Comparison of ENCODE assay signal across 36 cellular contexts in genomic region chr11:65945430-65945911, GRCh38. TPM values are rescaled to one million over a fixed set of nuclear protein-coding genes. Genes with fewer than 3 reads are reported as not detected.
A peak's percentile ranks its signal among the peaks of the same experiment; 100 is the strongest.
DNase-seq lines count a peak whose midpoint lies in the region; ATAC-seq and TF ChIP-seq lines count a peak whose summit lies in the region.
"Had no signal": no experiment of that assay in that cellular context is flagged by ENCODE, and none has a peak within 500 bp of the region (broad histone marks: within the 10 kb centered on the region; RNA-seq: fewer than 3 reads in every experiment).

Gene TSGA10IP (plus strand): TSS chr11:65945480. CDS start chr11:65945676, 196 bp downstream.

- peaks cover 6% of the 10 kb centered on the region; the same call in 1 of the 2 replicates for H3F3A ChIP-seq in GM23338 (replicated peaks; ENCODE audit: low read depth)

- ATAC-seq in GM23338 (peak; percentile 91), IMR-90 (ENCODE audit: low read depth) (no peak)
- ATAC-seq: activated T-cell treated with anti-CD3 and anti-CD28 coated beads, Interleukin-2, amount 50 U/mL, for 72 hours; heart left ventricle; left ventricle myocardium superior; stimulated activated memory B cell treated with anti-CD40 and anti-IgM and Interleukin-4, amounts not matched to agents 10 μg/mL and 1 μg/mL and 100 μg/mL, for 72 hours had no signal

- no peak within 1 kb of the TSS for H3K14ac ChIP-seq in IMR-90 (replicated peaks; ENCODE audit: low read depth, low read length)

- H4K91ac ChIP-seq in IMR-90 (ENCODE audit: insufficient read depth, low read depth, low read length): no peak within 1 kb of the TSS

- H3K18ac ChIP-seq in IMR-90 (ENCODE audit: low read depth, low read length): no peak within 1 kb of the TSS

- DNase-seq in GM23338 (ENCODE audit: low spot score) (peak; percentile 92), IMR-90 (no peak), endothelial cell (ENCODE audit: low spot score) (no peak), nephron progenitor cell (peak; percentile 38), posterior vena cava (ENCODE audit: low spot score) (no peak), NCI-H774 (lab: John Stamatoyannopoulos, UW) (no peak), T-helper 9 cell (no peak)
- no peak for DNase-seq in stimulated activated CD4-positive, alpha-beta T cell treated with anti-CD3 and anti-CD28 coated beads, Interleukin-4, amount 100 ng/mL, for 24 hours
- DNase-seq: activated CD4-positive, alpha-beta T cell treated with anti-CD3 and anti-CD28 coated beads, Interleukin-2, amount 10 ng/mL, durations not matched to agents 7 days and 5 days; activated naive CD4-positive, alpha-beta T cell; activated T-cell treated with anti-CD3 and anti-CD28 coated beads, Interleukin-2, amount 50 U/mL, for 72 hours; Caco-2; DND-41; effector CD8-positive, alpha-beta T cell; erythroblast; heart left ventricle; left ventricle myocardium superior; naive B cell; NCI-H1105; NCI-H187 treated with DMSO at 0.1 percent for 48 hours; NCI-H526; Peyer's patch; SHP77 treated with DMSO at 0.1 percent for 48 hours; stimulated activated CD4-positive, alpha-beta T cell treated with anti-CD3 and anti-CD28 coated beads, Interleukin-12 subunit alpha, Interleukin-12 subunit beta, amount 100 ng/mL, for 4 hours; stimulated activated CD4-positive, alpha-beta T cell treated with anti-CD3 and anti-CD28 coated beads, Interleukin-4, amount 100 ng/mL, for 1 hour; SW 1271; T1000; WERI-Rb-1 had no signal

- no peak within 1 kb of the TSS for H2AK5ac ChIP-seq in IMR-90 (ENCODE audit: low read depth, low read length)

- H3K9ac ChIP-seq in IMR-90 (ENCODE audit: low read depth, low read length): no peak within 1 kb of the TSS
- H3K9ac ChIP-seq: parathyroid adenoma had no signal

- H3K9me3 ChIP-seq in IMR-90 (ENCODE audit: control insufficient read depth, insufficient read depth, low read length): no peaks in the 10 kb centered on the region
- H3K9me3 ChIP-seq: BLaER1 treated with 17β-estradiol and CSF1 and Interleukin-3, amounts not matched to agents 10 nM and 100 nM; Caco-2; heart left ventricle; Peyer's patch; suprapubic skin had no signal

- peaks cover 11% of the 10 kb centered on the region for H3K27me3 Mint-ChIP-seq in GM23338 (ENCODE audit: insufficient read depth, low read depth, poor library complexity)
- H3K27me3 Mint-ChIP-seq in endothelial cell (ENCODE audit: unreplicated experiment): peaks cover 5% of the 10 kb centered on the region
- H3K27me3 Mint-ChIP-seq in nephron progenitor cell (ENCODE audit: low read depth, poor library complexity): peaks cover 13% of the 10 kb centered on the region
- H3K27me3 Mint-ChIP-seq: stimulated activated memory B cell treated with anti-CD40 and anti-IgM and Interleukin-4, amounts not matched to agents 10 μg/mL and 1 μg/mL and 100 μg/mL, for 72 hours had no signal

- no peak within 1 kb of the TSS for H4K8ac ChIP-seq in IMR-90 (ENCODE audit: low read depth in 2 of 2, low read length in 2 of 2)

- H3K27ac Mint-ChIP-seq in GM23338: peak within 1 kb of the TSS; percentile 89
- peak within 1 kb of the TSS; percentile 54 for H3K27ac Mint-ChIP-seq in endothelial cell (ENCODE audit: unreplicated experiment)
- peak within 1 kb of the TSS; percentile 79 for H3K27ac Mint-ChIP-seq in nephron progenitor cell
- H3K27ac Mint-ChIP-seq: activated CD4-positive, alpha-beta T cell treated with anti-CD3 and anti-CD28 coated beads, Interleukin-2, amount 10 ng/mL, durations not matched to agents 7 days and 5 days; activated T-cell treated with anti-CD3 and anti-CD28 coated beads, Interleukin-2, amount 50 U/mL, for 72 hours; stimulated activated memory B cell treated with anti-CD40 and anti-IgM and Interleukin-4, amounts not matched to agents 10 μg/mL and 1 μg/mL and 100 μg/mL, for 72 hours had no signal

- intact Hi-C loops in IMR-90 (cut with micrococcal nuclease) (no loop called here), posterior vena cava (cut with DNase I) (no loop called here)

- in situ Hi-C loops in IMR-90 (cut with MboI; ENCODE audit: low sequenced_read_pairs): no loop called here

- dilution Hi-C loops in IMR-90 (cut with HindIII; ENCODE audit: low sequenced_read_pairs, unreplicated experiment): no loop called here

- H2BK20ac ChIP-seq in IMR-90 (ENCODE audit: low read depth, low read length): no peak within 1 kb of the TSS

- H3K9me2 ChIP-seq in GM23338 (ENCODE audit: insufficient read depth): no peaks in the 10 kb centered on the region

- no peaks in the 10 kb centered on the region for H4K20me1 ChIP-seq in GM23338 (replicated peaks; ENCODE audit: insufficient read depth)
- 0 out of 2 replicates have a peak, but pooled peaks cover 3% of the 10 kb centered on the region for H4K20me1 ChIP-seq in IMR-90 (ENCODE audit: insufficient read depth, low read length)
- H4K20me1 ChIP-seq: BLaER1 treated with 17β-estradiol and CSF1 and Interleukin-3, amounts not matched to agents 10 nM and 100 nM had no signal

- no peak within 1 kb of the TSS for H3K23ac ChIP-seq in IMR-90 (ENCODE audit: low read depth, low read length)

- H3K36me3 Mint-ChIP-seq in GM23338 (ENCODE audit: low read depth) (peaks cover 2% of the 10 kb centered on the region; the same call in 1 of the 3 replicates), endothelial cell (ENCODE audit: low read depth, unreplicated experiment) (no peaks in the 10 kb centered on the region), nephron progenitor cell (ENCODE audit: low read depth) (no peaks in the 10 kb centered on the region)
- H3K36me3 Mint-ChIP-seq: naive B cell; stimulated activated memory B cell treated with anti-CD40 and anti-IgM and Interleukin-4, amounts not matched to agents 10 μg/mL and 1 μg/mL and 100 μg/mL, for 72 hours had no signal

- no peak for TF ChIP-seq RAD21 in IMR-90 (IDR thresholded peaks at IDR 0.05; ENCODE audit: low read length)

- H3K4me2 ChIP-seq in GM23338 (peak within 1 kb of the TSS; percentile 76), IMR-90 (ENCODE audit: low read depth, low read length) (no peak within 1 kb of the TSS)
- H3K4me2 ChIP-seq: BLaER1 treated with 17β-estradiol and CSF1 and Interleukin-3, amounts not matched to agents 10 nM and 100 nM had no signal

- H3K4me3 Mint-ChIP-seq in GM23338 (peak within 1 kb of the TSS; percentile 65), endothelial cell (ENCODE audit: unreplicated experiment) (no peak within 1 kb of the TSS), nephron progenitor cell (peak within 1 kb of the TSS; percentile 32)
- H3K4me3 Mint-ChIP-seq: activated CD4-positive, alpha-beta T cell treated with anti-CD3 and anti-CD28 coated beads, Interleukin-2, amount 10 ng/mL, durations not matched to agents 7 days and 5 days; activated T-cell treated with anti-CD3 and anti-CD28 coated beads, Interleukin-2, amount 50 U/mL, for 72 hours; stimulated activated memory B cell treated with anti-CD40 and anti-IgM and Interleukin-4, amounts not matched to agents 10 μg/mL and 1 μg/mL and 100 μg/mL, for 72 hours had no signal

- H2AFZ ChIP-seq in GM23338 (peak within 1 kb of the TSS; percentile 70), IMR-90 (replicated peaks; ENCODE audit: low read length, poor library complexity) (peak within 1 kb of the TSS; percentile 27)
- H2AFZ ChIP-seq: parathyroid adenoma had no signal

- H3K9me3 Mint-ChIP-seq in GM23338: no peaks in the 10 kb centered on the region
- no peaks in the 10 kb centered on the region for H3K9me3 Mint-ChIP-seq in endothelial cell (ENCODE audit: unreplicated experiment)
- H3K9me3 Mint-ChIP-seq in nephron progenitor cell: no peaks in the 10 kb centered on the region
- H3K9me3 Mint-ChIP-seq: activated CD4-positive, alpha-beta T cell treated with anti-CD3 and anti-CD28 coated beads, Interleukin-2, amount 10 ng/mL, durations not matched to agents 7 days and 5 days; activated T-cell treated with anti-CD3 and anti-CD28 coated beads, Interleukin-2, amount 50 U/mL, for 72 hours; naive B cell; stimulated activated memory B cell treated with anti-CD40 and anti-IgM and Interleukin-4, amounts not matched to agents 10 μg/mL and 1 μg/mL and 100 μg/mL, for 72 hours had no signal

- H2BK120ac ChIP-seq in IMR-90 (ENCODE audit: low read depth, low read length): no peak within 1 kb of the TSS

- no peak within 1 kb of the TSS; the same call in 1 of the 2 replicates for H3K27ac ChIP-seq in GM23338 (ENCODE audit: low read depth)
- H3K27ac ChIP-seq in IMR-90 (ENCODE audit: insufficient read depth, low read length): no peak within 1 kb of the TSS
- H3K27ac ChIP-seq: BLaER1 treated with 17β-estradiol and CSF1 and Interleukin-3, amounts not matched to agents 10 nM and 100 nM; heart left ventricle; HL-60; parathyroid adenoma; Peyer's patch; suprapubic skin; WERI-Rb-1 had no signal

- H3K9me1 ChIP-seq in IMR-90 (ENCODE audit: insufficient read depth, low read length): peaks cover 12% of the 10 kb centered on the region

- H2BK5ac ChIP-seq in IMR-90 (ENCODE audit: low read depth, low read length, poor library complexity, severe bottlenecking): no peak within 1 kb of the TSS

- peaks cover 35% of the 10 kb centered on the region for H3K4me1 Mint-ChIP-seq in GM23338
- H3K4me1 Mint-ChIP-seq in endothelial cell (ENCODE audit: unreplicated experiment): no peaks in the 10 kb centered on the region
- H3K4me1 Mint-ChIP-seq in nephron progenitor cell: peaks cover 26% of the 10 kb centered on the region

- H2AK9ac ChIP-seq in IMR-90 (replicated peaks; ENCODE audit: low read depth, low read length, poor library complexity): peak within 1 kb of the TSS; percentile 13

- POLR2A ChIA-PET in IMR-90 (lab: Charles Lee; ENCODE audit: unreplicated experiment): no interaction called here

- CTCF ChIA-PET in IMR-90 (lab: Yijun Ruan, JAX): no interaction called here

- H3K4ac ChIP-seq in IMR-90 (ENCODE audit: low read depth, low read length): no peak within 1 kb of the TSS

- TF ChIP-seq CTCF in GM23338 (conservative IDR thresholded peaks at IDR 0.05; ENCODE audit: low read depth in 2 of 2) (no peak), IMR-90 (conservative IDR thresholded peaks at IDR 0.05; ENCODE audit: low read depth, low read length) (no peak), endothelial cell (IDR thresholded peaks at IDR 0.05; ENCODE audit: unreplicated experiment) (no peak), nephron progenitor cell (IDR thresholded peaks at IDR 0.05) (no peak)

- TF ChIP-seq POLR2A in IMR-90 (IDR thresholded peaks at IDR 0.05; ENCODE audit: low read depth, low read length): no peak

- no TSS peak for BruUV-seq in IMR-90 (replicated peaks; lab: Mats Ljungman, UMichigan)

- no peaks in the 10 kb centered on the region for H3K79me2 ChIP-seq in GM23338 (replicated peaks; ENCODE audit: insufficient read depth)
- H3K79me2 ChIP-seq: parathyroid adenoma had no signal

- peaks cover 0 to 13% of the 10 kb centered on the region in 2 experiments; a peak in 2 of 4 replicates for H3K79me1 ChIP-seq in IMR-90 (ENCODE audit: low read depth in 1 of 2, low read length in 2 of 2)

- H3K56ac ChIP-seq in IMR-90 (ENCODE audit: extremely low read depth, insufficient read depth, low read length): no peak within 1 kb of the TSS

- no peak within 1 kb of the TSS for H2BK15ac ChIP-seq in IMR-90 (ENCODE audit: low read depth, low read length)

- 65% methylated on average over 7 of the region's 13 CpGs; no CpG with 5 or more reads in 1 of the 2 experiments for WGBS in IMR-90 (ENCODE audit: extremely low coverage in 2 of 2, insufficient read length in 1 of 2), 2 experiments

- no peak within 1 kb of the TSS for H4K5ac ChIP-seq in IMR-90 (ENCODE audit: low read depth, low read length)

- H3K27me3 ChIP-seq in GM23338 (ENCODE audit: insufficient read depth) (no peaks in the 10 kb centered on the region), IMR-90 (ENCODE audit: control insufficient read depth, insufficient read depth, low read length) (peaks cover 3% of the 10 kb centered on the region; the same call in 1 of the 2 replicates)
- H3K27me3 ChIP-seq: BLaER1 treated with 17β-estradiol and CSF1 and Interleukin-3, amounts not matched to agents 10 nM and 100 nM; Peyer's patch; suprapubic skin had no signal

- H3K4me1 ChIP-seq in GM23338 (ENCODE audit: insufficient read depth): peaks cover 20% of the 10 kb centered on the region
- H3K4me1 ChIP-seq in IMR-90 (ENCODE audit: control insufficient read depth, insufficient read depth, low read length): peaks cover 6% of the 10 kb centered on the region
- H3K4me1 ChIP-seq: Caco-2, parathyroid adenoma, Peyer's patch, suprapubic skin had no signal

- H3K4me3 ChIP-seq in GM23338 (peak within 1 kb of the TSS; percentile 47), IMR-90 (ENCODE audit: insufficient read depth, low read depth, low read length) (no peak within 1 kb of the TSS)
- H3K4me3 ChIP-seq: BLaER1 treated with 17β-estradiol and CSF1 and Interleukin-3, amounts not matched to agents 10 nM and 100 nM; heart left ventricle; Peyer's patch; suprapubic skin had no signal

- H3K36me3 ChIP-seq in GM23338 (ENCODE audit: insufficient read depth) (no peaks in the 10 kb centered on the region), IMR-90 (ENCODE audit: control insufficient read depth, insufficient read depth, low read length) (no peaks in the 10 kb centered on the region)
- H3K36me3 ChIP-seq: BLaER1 treated with 17β-estradiol and CSF1 and Interleukin-3, amounts not matched to agents 10 nM and 100 nM; heart left ventricle; Peyer's patch; suprapubic skin; WERI-Rb-1 had no signal

RNA-seq across cellular contexts. Expression of gene TSGA10IP, which starts in this region (rescaled TPM):
- 1.1 and 2.0 TPM in 2 replicates for total RNA-seq in GM23338 (2014; rRNA removed; shearing (Covaris generic))
- 1.6 and 2.5 TPM in 2 replicates for polyA plus RNA-seq in GM23338 (2016; fragmentation: Nextera tagmentation; extraction: Ambion mirVana)
- total RNA-seq in IMR-90 (2012; rRNA removed): under 0.01 TPM in 1 of 2 replicates, not detected in the other
- polyA plus RNA-seq in IMR-90 (2012; rRNA removed): 0.19 and 0.21 TPM in 2 replicates
- 0.13 and 0.22 TPM in 2 replicates for polyA plus RNA-seq in IMR-90 (2012; cell fraction: cytosol; rRNA removed)
- 0.12 and 0.28 TPM in 2 replicates for polyA plus RNA-seq in IMR-90 (2012; cell fraction: nucleus; rRNA removed; ENCODE audit: low replicate concordance)
- total RNA-seq in endothelial cell (ENCODE audit: unreplicated experiment): not detected
- total RNA-seq in posterior vena cava: not detected
- total RNA-seq: activated CD4-positive, alpha-beta T cell treated with anti-CD3 and anti-CD28 coated beads, Interleukin-2, amount 10 ng/mL, durations not matched to agents 7 days and 5 days; activated T-cell treated with anti-CD3 and anti-CD28 coated beads, Interleukin-2, amount 50 U/mL, for 72 hours; Caco-2; chondrocyte; left ventricle myocardium superior; Peyer's patch; right cardiac atrium; suprapubic skin had no signal
- polyA plus RNA-seq: AG04450, heart left ventricle, right cardiac atrium had no signal

Comparison
In these comparisons a context has a peak if more than half of its experiments do, and no peak if none do; other contexts are left out.
1. DNase-seq: peak in GM23338 (single experiment) and nephron progenitor cell (single experiment); none in IMR-90 (single experiment), endothelial cell (single experiment), stimulated activated CD4-positive, alpha-beta T cell treated with anti-CD3 and anti-CD28 coated beads, Interleukin-4, amount 100 ng/mL, for 24 hours (single experiment), posterior vena cava (single experiment), NCI-H774 (single experiment) and T-helper 9 cell (single experiment).
2. Peak in every context shown above with its lines, with median percentiles within 50 percentile points of each other: H3K27ac Mint-ChIP-seq.